ENCODE assay signal across 9 cellular contexts in genomic region chr7:98619450-98620321, GRCh38. TPM values are rescaled to one million over a fixed set of nuclear protein-coding genes. Genes with fewer than 3 reads are reported as not detected.
DNase-seq lines count a peak whose midpoint lies in the region; ATAC-seq and TF ChIP-seq lines count a peak whose summit lies in the region.
"Had no signal": no experiment of that assay in that cellular context is flagged by ENCODE, and none has a peak within 500 bp of the region (broad histone marks: within the 10 kb centered on the region; RNA-seq: fewer than 3 reads in every experiment).

No MANE protein-coding gene starts in this region.

- H3K36me3 ChIP-seq in heart right ventricle: no peaks in the 10 kb centered on the region
- H3K36me3 ChIP-seq in mesenchymal stem cell (ENCODE audit: control insufficient read depth in 1 of 2, insufficient read depth in 2 of 2, low read depth in 1 of 2, low read length in 2 of 2): no peaks in the 10 kb centered on the region

- no peak overlapping the region for H3K4ac ChIP-seq in mesenchymal stem cell (ENCODE audit: low read depth in 1 of 2, low read length in 2 of 2)

- 27 to 32% methylated on average over 27 of the region's 27 CpGs for WGBS in heart right ventricle, 2 donors
- WGBS in mesenchymal stem cell: 52% methylated on average over 27 of the region's 27 CpGs

- H3K27ac Mint-ChIP-seq in activated T-helper 17 cell treated with anti-CD3 and anti-CD28 coated beads, Interleukin-2, amount 50 U/mL, for 72 hours: no peak overlapping the region

- H3K27me3 ChIP-seq in heart right ventricle (peaks cover 6 to 87% (median 52%) of the 10 kb centered on the region in 7 donors), mesenchymal stem cell (ENCODE audit: control insufficient read depth in 1 of 2, insufficient read depth in 1 of 2, low read length in 2 of 2) (peaks cover 0 to 65% of the 10 kb centered on the region in 2 experiments)

- H3K4me1 ChIP-seq in heart right ventricle (peaks cover 0 to 17% (median 13%) of the 10 kb centered on the region in 9 donors), mesenchymal stem cell (ENCODE audit: control insufficient read depth, insufficient read depth, low read depth, low read length) (no peaks in the 10 kb centered on the region)

- H3K36me3 Mint-ChIP-seq in activated T-helper 17 cell treated with anti-CD3 and anti-CD28 coated beads, Interleukin-2, amount 50 U/mL, for 72 hours (ENCODE audit: low read depth): no peaks in the 10 kb centered on the region

- H2BK120ac ChIP-seq in mesenchymal stem cell (ENCODE audit: low read depth, low read length): no peak overlapping the region

- peak in 7 of 8 donors; percentile 58 to 92 (median 78) for ATAC-seq in heart right ventricle
- no peak for ATAC-seq in activated T-helper 17 cell treated with anti-CD3 and anti-CD28 coated beads, Interleukin-2, amount 50 U/mL, for 72 hours (replicated peaks)

- H3K18ac ChIP-seq in mesenchymal stem cell (ENCODE audit: low read depth in 1 of 2, low read length in 2 of 2): no peak overlapping the region

- TF ChIP-seq CTCF in heart right ventricle (IDR thresholded peaks at IDR 0.05): no peak

- H4K8ac ChIP-seq in mesenchymal stem cell (ENCODE audit: low read length): no peak overlapping the region

- no peak overlapping the region for H4K91ac ChIP-seq in mesenchymal stem cell (ENCODE audit: low read length)

- H3K9ac ChIP-seq in mesenchymal stem cell (ENCODE audit: low read length): no peak overlapping the region

- no peak overlapping the region for H3K4me2 ChIP-seq in mesenchymal stem cell (ENCODE audit: low read length, poor library complexity, severe bottlenecking)

- H3K27ac ChIP-seq in heart right ventricle (no peak overlapping the region), mesenchymal stem cell (ENCODE audit: low read length, poor library complexity, severe bottlenecking) (no peak overlapping the region)

- no peak overlapping the region for H3K4me3 Mint-ChIP-seq in activated T-helper 17 cell treated with anti-CD3 and anti-CD28 coated beads, Interleukin-2, amount 50 U/mL, for 72 hours

- H3K23ac ChIP-seq in mesenchymal stem cell (ENCODE audit: low read length in 2 of 2): no peak overlapping the region

- H3K4me3 ChIP-seq in heart right ventricle: peak overlapping the region in 4 of 10 donors; percentile 0 to 13 (median 8)
- H3K4me3 ChIP-seq in mesenchymal stem cell (ENCODE audit: insufficient read depth in 1 of 2, low read depth in 1 of 2, low read length in 2 of 2): peak overlapping the region in 1 of 2 experiments; percentile 55

- no peak overlapping the region for H2BK15ac ChIP-seq in mesenchymal stem cell (ENCODE audit: low read depth, poor library complexity, severe bottlenecking)

- no peak overlapping the region for H3K14ac ChIP-seq in mesenchymal stem cell (ENCODE audit: low read length in 2 of 2)

- no peak overlapping the region for H2AFZ ChIP-seq in mesenchymal stem cell (ENCODE audit: low read depth, low read length)

- peaks cover 42% of the 10 kb centered on the region for H3K27me3 Mint-ChIP-seq in activated T-helper 17 cell treated with anti-CD3 and anti-CD28 coated beads, Interleukin-2, amount 50 U/mL, for 72 hours

- H2BK5ac ChIP-seq in mesenchymal stem cell (ENCODE audit: low read depth, low read length, poor library complexity, severe bottlenecking): no peak overlapping the region

- no peak overlapping the region for H2BK12ac ChIP-seq in mesenchymal stem cell (ENCODE audit: low read length in 2 of 2)

- no peaks in the 10 kb centered on the region for H3K9me3 Mint-ChIP-seq in activated T-helper 17 cell treated with anti-CD3 and anti-CD28 coated beads, Interleukin-2, amount 50 U/mL, for 72 hours

- no peak overlapping the region for H2AK5ac ChIP-seq in mesenchymal stem cell (ENCODE audit: low read length, severe bottlenecking)

- H3K4me1 Mint-ChIP-seq in activated T-helper 17 cell treated with anti-CD3 and anti-CD28 coated beads, Interleukin-2, amount 50 U/mL, for 72 hours: no peaks in the 10 kb centered on the region

- DNase-seq in SIG-M5 treated with dmso at 0.1 percent for 504 hours (lab: John Stamatoyannopoulos, UW; ENCODE audit: unreplicated experiment): peak; percentile 5
- DNase-seq in SIG-M5 (lab: John Stamatoyannopoulos, UW): no peak
- DNase-seq in NOMO-1 treated with dmso at 0.1 percent for 144 hours (lab: John Stamatoyannopoulos, UW; ENCODE audit: unreplicated experiment): peak; percentile 66
- DNase-seq in heart right ventricle: peak in 1 of 2 donors; percentile 40
- peak; percentile 50 for DNase-seq in stromal cell of bone marrow (ENCODE audit: low read depth)
- DNase-seq in NCI-H1930 (lab: John Stamatoyannopoulos, UW): no peak
- DNase-seq in mesenchymal stem cell: no peak
- DNase-seq: cerebellar nuclear complex had no signal

- H3K79me1 ChIP-seq in mesenchymal stem cell (replicated peaks; ENCODE audit: low read length, poor library complexity, severe bottlenecking): no peaks in the 10 kb centered on the region

- intact Hi-C loops in heart right ventricle (cut with DNase I): loop anchor here in 1 of 10 donors (10.0 kb wide), 1 partner anchor 55 kb away; no protein-coding TSS in a partner anchor

- H3K9me3 ChIP-seq in heart right ventricle (no peaks in the 10 kb centered on the region), mesenchymal stem cell (ENCODE audit: control insufficient read depth, low read length) (no peaks in the 10 kb centered on the region)

RNA-seq across cellular contexts. Expression of gene NPTX2, which starts 2.6 kb away (rescaled TPM):
- total RNA-seq in heart right ventricle: 10 to 100 TPM in 1 of 10 donors, 1 to 10 TPM in 4, under 1 TPM in 5; 0.44 to 11.1 (median 1.3) TPM
- polyA plus RNA-seq in heart right ventricle: 1 to 10 TPM; 5.6 to 6.7 TPM
- 0.03 TPM for polyA plus RNA-seq in mesenchymal stem cell (2013, experiment 1 of 2)
- 0.03 TPM for polyA plus RNA-seq in mesenchymal stem cell (2013, experiment 2 of 2)
- not detected for total RNA-seq in activated T-helper 17 cell treated with anti-CD3 and anti-CD28 coated beads, Interleukin-2, amount 50 U/mL, for 72 hours

Comparison
In these comparisons a context has a peak if more than half of its experiments do, and no peak if none do; other contexts are left out.
1. DNase-seq: peak in SIG-M5 treated with dmso at 0.1 percent for 504 hours (single experiment), NOMO-1 treated with dmso at 0.1 percent for 144 hours (single experiment) and stromal cell of bone marrow (single experiment); none in SIG-M5 (single experiment), NCI-H1930 (0 of 2) and mesenchymal stem cell (single experiment).